17 cellular contexts compared by ENCODE assay signal in genomic region chr3:133869601-133870000, GRCh38. TPM values are rescaled to one million over a fixed set of nuclear protein-coding genes. Genes with fewer than 3 reads are reported as not detected.
A peak's percentile ranks its signal among the peaks of the same experiment; 100 is the strongest.
DNase-seq lines count a peak whose midpoint lies in the region; ATAC-seq and TF ChIP-seq lines count a peak whose summit lies in the region.
"Had no signal": no experiment of that assay in that cellular context is flagged by ENCODE, and none has a peak within 500 bp of the region (broad histone marks: within the 10 kb centered on the region; RNA-seq: fewer than 3 reads in every experiment).

No MANE protein-coding gene starts in this region.

- peaks cover 7% of the 10 kb centered on the region for H3K4me1 ChIP-seq in right cardiac atrium (ENCODE audit: control insufficient read depth, insufficient read depth, low read length)
- H3K4me1 ChIP-seq: A549, Caco-2 had no signal

- no peak for TF ChIP-seq CTCF in glutamatergic neuron (IDR thresholded peaks at IDR 0.05; ENCODE audit: partially characterized antibody, unreplicated experiment)

- no peaks in the 10 kb centered on the region for H3K27me3 ChIP-seq in right cardiac atrium (ENCODE audit: control insufficient read depth, insufficient read depth)

- peaks cover 4% of the 10 kb centered on the region for H3K9me3 Mint-ChIP-seq in glutamatergic neuron (ENCODE audit: unreplicated experiment)
- H3K9me3 Mint-ChIP-seq: CD4-positive, alpha-beta T cell had no signal

- intact Hi-C loops in cardiac septum (cut with DNase I) (no loop called here), right cardiac atrium (cut with DNase I) (no loop called here), posterior vena cava (cut with DNase I) (no loop called here)

- no peak for ATAC-seq in right cardiac atrium
- no peak for ATAC-seq in HG03135 (IDR thresholded peaks at IDR 0.05; ENCODE audit: unreplicated experiment)
- ATAC-seq: A549 had no signal

- H3K4me3 Mint-ChIP-seq in glutamatergic neuron (ENCODE audit: unreplicated experiment), result peak overlapping the region; percentile 21
- H3K4me3 Mint-ChIP-seq: CD4-positive, alpha-beta T cell had no signal

- H3K27me3 Mint-ChIP-seq in glutamatergic neuron (ENCODE audit: unreplicated experiment), result peaks cover 5% of the 10 kb centered on the region

- no peak overlapping the region for H3K4me3 ChIP-seq in right cardiac atrium (ENCODE audit: low read length)
- H3K4me3 ChIP-seq: A549, GM23248 had no signal

- H3K36me3 Mint-ChIP-seq in glutamatergic neuron (ENCODE audit: unreplicated experiment), result no peaks in the 10 kb centered on the region

- no peak overlapping the region for H3K27ac Mint-ChIP-seq in glutamatergic neuron (ENCODE audit: unreplicated experiment)
- H3K27ac Mint-ChIP-seq: CD4-positive, alpha-beta T cell had no signal

- peaks cover 33% of the 10 kb centered on the region for H3K4me1 Mint-ChIP-seq in glutamatergic neuron (ENCODE audit: low read depth, unreplicated experiment)

- DNase-seq in cardiac septum (ENCODE audit: low spot score) (peak; percentile 27), right cardiac atrium (no peak), glutamatergic neuron (no peak), posterior vena cava (ENCODE audit: low spot score) (peak; percentile 44), NAMALWA (ENCODE audit: low spot score) (no peak), NCI-H1417 treated with DMSO at 0.1 percent for 48 hours (lab: John Stamatoyannopoulos, UW) (no peak)
- no peak for DNase-seq in activated CD4-positive, alpha-beta T cell treated with anti-CD3 and anti-CD28 coated beads for 1 hour
- DNase-seq: AML-193; Caco-2; CD4-positive, alpha-beta T cell; GM23248; HCEC 1CT had no signal

- WGBS in right cardiac atrium, result 94% methylated on average over 6 of the region's 6 CpGs

- no peaks in the 10 kb centered on the region for H3K9me3 ChIP-seq in right cardiac atrium (ENCODE audit: control insufficient read depth, low read length)
- H3K9me3 ChIP-seq: A549, Caco-2 had no signal

- H3K27ac ChIP-seq in right cardiac atrium (ENCODE audit: low read length), result no peak overlapping the region
- H3K27ac ChIP-seq: 22Rv1, A549, C4-2B, GM23248, HL-60 had no signal

RNA-seq across cellular contexts. Expression of gene RAB6B, which starts 26.1 kb away (rescaled TPM):
- total RNA-seq in cardiac septum, result 42.4 TPM
- 10 to 100 TPM; 27.2 to 48.1 (median 36.1) TPM for total RNA-seq in right cardiac atrium
- 23.6 TPM for polyA plus RNA-seq in right cardiac atrium
- 222 TPM for total RNA-seq in glutamatergic neuron (ENCODE audit: unreplicated experiment)
- 1 to 10 TPM; 6.9 to 8.9 TPM for total RNA-seq in posterior vena cava
- total RNA-seq: CD4-positive, alpha-beta T cell had no signal

Comparison
In these comparisons a context has a peak if more than half of its experiments do, and no peak if none do; other contexts are left out.
1. DNase-seq: peak in cardiac septum (single experiment) and posterior vena cava (single experiment); none in right cardiac atrium (0 of 3), glutamatergic neuron (single experiment), activated CD4-positive, alpha-beta T cell treated with anti-CD3 and anti-CD28 coated beads for 1 hour (single experiment), NAMALWA (single experiment) and NCI-H1417 treated with DMSO at 0.1 percent for 48 hours (single experiment).